Comparison of ENCODE assay signal across 28 cellular contexts in genomic region chr22:19508024-19508776, GRCh38. TPM values are rescaled to one million over a fixed set of nuclear protein-coding genes. Genes with fewer than 3 reads are reported as not detected.
"Had no signal": no experiment of that assay in that cellular context is flagged by ENCODE, and none has a peak within 500 bp of the region (broad histone marks: within the 10 kb centered on the region; RNA-seq: fewer than 3 reads in every experiment).

No MANE protein-coding gene starts in this region.

- H3K36me3 ChIP-seq: cardiac muscle cell had no signal

- H3K4me3 ChIP-seq: cardiac muscle cell, SJCRH30 had no signal

- H3K4me3 Mint-ChIP-seq: activated CD4-positive, alpha-beta T cell treated with anti-CD3 and anti-CD28 coated beads for 36 hours; activated CD8-positive, alpha-beta T cell treated with anti-CD3 and anti-CD28 coated beads, Interleukin-2, amount 10 ng/mL, durations not matched to agents 7 days and 5 days; activated naive CD4-positive, alpha-beta T cell treated with anti-CD3 and anti-CD28 coated beads for 36 hours; activated naive CD8-positive, alpha-beta T cell treated with anti-CD3 and anti-CD28 coated beads for 36 hours had no signal

- ATAC-seq: activated CD4-positive, alpha-beta T cell treated with anti-CD3 and anti-CD28 coated beads for 36 hours; activated CD8-positive, alpha-beta T cell treated with anti-CD3 and anti-CD28 coated beads, Interleukin-2, amount 10 ng/mL, durations not matched to agents 7 days and 5 days; Right ventricle myocardium inferior had no signal

- H3K27ac Mint-ChIP-seq: activated CD4-positive, alpha-beta T cell treated with anti-CD3 and anti-CD28 coated beads for 36 hours; activated naive CD4-positive, alpha-beta T cell treated with anti-CD3 and anti-CD28 coated beads for 36 hours; activated naive CD8-positive, alpha-beta T cell treated with anti-CD3 and anti-CD28 coated beads for 36 hours had no signal

- H3K27me3 Mint-ChIP-seq: activated CD4-positive, alpha-beta T cell treated with anti-CD3 and anti-CD28 coated beads for 36 hours; activated naive CD8-positive, alpha-beta T cell treated with anti-CD3 and anti-CD28 coated beads for 36 hours had no signal

- DNase-seq: activated CD4-positive, alpha-beta T cell treated with anti-CD3 and anti-CD28 coated beads for 36 hours; activated CD4-positive, alpha-beta T cell treated with anti-CD3 and anti-CD28 coated beads, Interleukin-2, amount 50 U/mL, for 4 hours; activated CD8-positive, alpha-beta memory T cell treated with anti-CD3 and anti-CD28 coated beads, Interleukin-2, amount 50 U/mL, for 48 hours; activated CD8-positive, alpha-beta T cell treated with anti-CD3 and anti-CD28 coated beads, Interleukin-2, amount 10 ng/mL, durations not matched to agents 7 days and 5 days; activated naive CD4-positive, alpha-beta T cell treated with anti-CD3 and anti-CD28 coated beads for 36 hours; activated naive CD8-positive, alpha-beta T cell treated with anti-CD3 and anti-CD28 coated beads for 36 hours; activated T-cell treated with anti-CD3 and anti-CD28 coated beads, Interleukin-2, amount 50 U/mL, for 1 hour; brain microvascular endothelial cell; cerebellar nuclear complex; KG1; NCI-H1092; NCI-H1417; NCI-H1930; NCI-H2107; NCI-H2171 treated with DMSO at 0.1 percent for 48 hours; NCI-H345; NCI-H510A; NCI-H69; NK-92 treated with Interleukin-12 subunit alpha and Interleukin-12 subunit beta, amount 100 ng/mL, for 24 hours; OCI-M1; RPMI8226; SJCRH30; SK-N-SH; T-helper 1 cell; WERI-Rb-1 had no signal

- H3K27me3 ChIP-seq: brain microvascular endothelial cell, cardiac muscle cell, SJCRH30 had no signal

- H3K9me3 ChIP-seq: SJCRH30, SK-N-SH had no signal

- H3K27ac ChIP-seq: brain microvascular endothelial cell, cardiac muscle cell, SJCRH30, WERI-Rb-1 had no signal

RNA-seq across cellular contexts. Expression of gene CLDN5, which starts 16.0 kb away (rescaled TPM):
- total RNA-seq: activated CD4-positive, alpha-beta T cell treated with anti-CD3 and anti-CD28 coated beads for 36 hours; activated CD8-positive, alpha-beta T cell treated with anti-CD3 and anti-CD28 coated beads, Interleukin-2, amount 10 ng/mL, durations not matched to agents 7 days and 5 days; activated naive CD8-positive, alpha-beta T cell treated with anti-CD3 and anti-CD28 coated beads for 36 hours; M059J had no signal
- polyA plus RNA-seq: SK-N-SH had no signal
